26 cellular contexts compared by ENCODE assay signal in genomic region chr18:56711706-56712445, GRCh38.
DNase-seq lines count a peak whose midpoint lies in the region; ATAC-seq, FAIRE-seq and TF ChIP-seq lines count a peak whose summit lies in the region.
"Had no signal": no experiment of that assay in that cellular context is flagged by ENCODE, and none has a peak within 500 bp of the region (broad histone marks: within the 10 kb centered on the region; RNA-seq: fewer than 3 reads in every experiment).

No MANE protein-coding gene starts in this region.

- no peaks in the 10 kb centered on the region for H3K9me3 ChIP-seq in K562 (replicated peaks; ENCODE audit: control insufficient read depth, insufficient read depth, low read depth, low read length)
- H3K9me3 ChIP-seq in naive thymus-derived CD4-positive, alpha-beta T cell (ENCODE audit: control insufficient read depth in 2 of 3, low read length in 3 of 3): no peaks in the 10 kb centered on the region
- H3K9me3 ChIP-seq: BLaER1 treated with 17β-estradiol and CSF1 and Interleukin-3, amounts not matched to agents 10 nM and 100 nM; gastroesophageal sphincter; mucosa of descending colon; Peyer's patch; prostate gland; SJCRH30; thyroid gland had no signal

- H3K4me2 ChIP-seq in K562 (ENCODE audit: insufficient read depth, low read length): no peak overlapping the region
- H3K4me2 ChIP-seq: BLaER1 treated with 17β-estradiol and CSF1 and Interleukin-3, amounts not matched to agents 10 nM and 100 nM had no signal

- 16% methylated on average over 2 of the region's 2 CpGs for WGBS in K562 (ENCODE audit: insufficient coverage, low coverage, missing lambda C conversion rate)

- H3K9ac ChIP-seq in K562 (ENCODE audit: insufficient read depth in 1 of 2, low read depth in 2 of 2, low read length in 2 of 2): no peak overlapping the region
- H3K9ac ChIP-seq: BLaER1 treated with 17β-estradiol and CSF1 and Interleukin-3, amounts not matched to agents 10 nM and 100 nM had no signal

- no peak for TF ChIP-seq CTCF in K562 (IDR thresholded peaks at IDR 0.05 in 2 of 3, conservative IDR thresholded peaks at IDR 0.05 in 1 of 3; ENCODE audit: insufficient read depth in 2 of 3, low read depth in 1 of 3, low read length in 3 of 3)

- FAIRE-seq in K562 (lab: Jason Lieb, UNC): no peak

- intact Hi-C loops in K562 (cut with micrococcal nuclease): no loop called here
- intact Hi-C loops in naive thymus-derived CD4-positive, alpha-beta T cell (cut with micrococcal nuclease): loop anchor here in 1 of 2 donors (10.0 kb wide), 1 partner anchor 1477 kb away; no protein-coding TSS in a partner anchor

- TF ChIP-seq EP300 in K562 (IDR thresholded peaks at IDR 0.05; ENCODE audit: low read length): no peak

- no peak for TF ChIP-seq RAD21 in K562 (CRISPR knock-in tag; conservative IDR thresholded peaks at IDR 0.05 in 1 of 2, IDR thresholded peaks at IDR 0.05 in 1 of 2)

- POLR2A ChIA-PET in K562 (lab: Yijun Ruan, JAX): no interaction called here
- POLR2A ChIA-PET in naive thymus-derived CD4-positive, alpha-beta T cell (lab: Charles Lee): no interaction called here

- no peak overlapping the region for H3K4me3 Mint-ChIP-seq in naive thymus-derived CD4-positive, alpha-beta T cell
- H3K4me3 Mint-ChIP-seq: activated T-cell treated with anti-CD3 and anti-CD28 coated beads, Interleukin-2, amount 50 U/mL, for 24 hours; dendritic cell treated with granulocyte-macrophage colony-stimulating factor and Interleukin-4, amounts not matched to agents 40 ng/mL and 50 ng/mL, for 4 days; neural crest cell had no signal

- no peaks in the 10 kb centered on the region for H3K9me1 ChIP-seq in K562 (ENCODE audit: control insufficient read depth, insufficient read depth, low read length)

- H3K36me3 Mint-ChIP-seq in naive thymus-derived CD4-positive, alpha-beta T cell: peaks cover 0 to 11% (median 0%) of the 10 kb centered on the region in 5 donors

- no peaks in the 10 kb centered on the region for H3K9me3 Mint-ChIP-seq in naive thymus-derived CD4-positive, alpha-beta T cell
- H3K9me3 Mint-ChIP-seq: activated T-cell treated with anti-CD3 and anti-CD28 coated beads, Interleukin-2, amount 50 U/mL, for 24 hours; dendritic cell treated with granulocyte-macrophage colony-stimulating factor and Interleukin-4, amounts not matched to agents 40 ng/mL and 50 ng/mL, for 4 days; neural crest cell had no signal

- peaks cover 0 to 23% (median 7%) of the 10 kb centered on the region in 7 donors for H3K4me1 Mint-ChIP-seq in naive thymus-derived CD4-positive, alpha-beta T cell
- H3K4me1 Mint-ChIP-seq: neural crest cell had no signal

- no peak overlapping the region for H2AFZ ChIP-seq in K562 (ENCODE audit: low read depth, low read length)

- no peaks in the 10 kb centered on the region for H3K27me3 ChIP-seq in K562 (ENCODE audit: control insufficient read depth in 2 of 2, insufficient read depth in 2 of 2, low read length in 2 of 2)
- no peaks in the 10 kb centered on the region for H3K27me3 ChIP-seq in naive thymus-derived CD4-positive, alpha-beta T cell (ENCODE audit: control insufficient read depth in 2 of 2, insufficient read depth in 2 of 2, low read length in 2 of 2)
- H3K27me3 ChIP-seq: BLaER1 treated with 17β-estradiol and CSF1 and Interleukin-3, amounts not matched to agents 10 nM and 100 nM; gastroesophageal sphincter; Peyer's patch; SJCRH30; thyroid gland had no signal

- ATAC-seq in K562: no peak
- ATAC-seq in HG02870 (IDR thresholded peaks at IDR 0.05; ENCODE audit: unreplicated experiment): no peak
- no peak for ATAC-seq in naive thymus-derived CD4-positive, alpha-beta T cell
- ATAC-seq: gastroesophageal sphincter, mucosa of descending colon had no signal

- H3K4me1 ChIP-seq in K562 (replicated peaks in 1 of 2; ENCODE audit: control insufficient read depth in 2 of 2, insufficient read depth in 2 of 2, low read length in 2 of 2): peaks cover 0 to 4% of the 10 kb centered on the region in 2 experiments; a peak in 1 of 5 replicates
- no peaks in the 10 kb centered on the region for H3K4me1 ChIP-seq in naive thymus-derived CD4-positive, alpha-beta T cell (ENCODE audit: control insufficient read depth in 2 of 2, insufficient read depth in 2 of 2, low read length in 2 of 2)
- H3K4me1 ChIP-seq: BLaER1 treated with 17β-estradiol and CSF1 and Interleukin-3, amounts not matched to agents 10 nM and 100 nM; gastroesophageal sphincter; Peyer's patch; prostate gland; SJCRH30 had no signal

- no peaks in the 10 kb centered on the region for H4K20me1 ChIP-seq in K562 (replicated peaks; ENCODE audit: control insufficient read depth, insufficient read depth, low read length)
- H4K20me1 ChIP-seq: BLaER1 treated with 17β-estradiol and CSF1 and Interleukin-3, amounts not matched to agents 10 nM and 100 nM had no signal

- H3K27ac ChIP-seq in K562 (ENCODE audit: extremely low read depth, low read depth, low read length): no peak overlapping the region
- H3K27ac ChIP-seq in naive thymus-derived CD4-positive, alpha-beta T cell (ENCODE audit: low read depth, low read length): no peak overlapping the region
- H3K27ac ChIP-seq: BLaER1 treated with 17β-estradiol and CSF1 and Interleukin-3, amounts not matched to agents 10 nM and 100 nM; gastroesophageal sphincter; Peyer's patch; prostate gland; SJCRH30; skin epidermis; thyroid gland had no signal

- no peaks in the 10 kb centered on the region for H3K36me3 ChIP-seq in K562 (ENCODE audit: control insufficient read depth, insufficient read depth, low read length)
- H3K36me3 ChIP-seq in naive thymus-derived CD4-positive, alpha-beta T cell (ENCODE audit: control insufficient read depth in 2 of 3, insufficient read depth in 3 of 3, low read length in 3 of 3): no peaks in the 10 kb centered on the region
- H3K36me3 ChIP-seq: BLaER1 treated with 17β-estradiol and CSF1 and Interleukin-3, amounts not matched to agents 10 nM and 100 nM; gastroesophageal sphincter; Peyer's patch; prostate gland; SJCRH30; thyroid gland had no signal

- no peak for TF ChIP-seq POLR2A in K562 (conservative IDR thresholded peaks at IDR 0.05)

- BruUV-seq in K562 (replicated peaks; lab: Mats Ljungman, UMichigan): no TSS peak

- CTCF ChIA-PET in K562 (lab: Yijun Ruan, JAX; ENCODE audit: low intra/inter-chr PET ratio): no interaction called here
- CTCF ChIA-PET in naive thymus-derived CD4-positive, alpha-beta T cell (lab: Charles Lee): interaction anchor here (0.7 kb wide), 1 partner anchor 1934 kb away, joined by 3 read pairs; no protein-coding TSS in a partner anchor

- in situ Hi-C loops in G401 (cut with HindIII; ENCODE audit: low sequenced_read_pairs) (no loop called here), K562 (cut with MboI) (no loop called here)

- no peak overlapping the region for H3K27ac Mint-ChIP-seq in naive thymus-derived CD4-positive, alpha-beta T cell
- H3K27ac Mint-ChIP-seq: activated T-cell treated with anti-CD3 and anti-CD28 coated beads, Interleukin-2, amount 50 U/mL, for 24 hours; dendritic cell treated with granulocyte-macrophage colony-stimulating factor and Interleukin-4, amounts not matched to agents 40 ng/mL and 50 ng/mL, for 4 days had no signal

- no peaks in the 10 kb centered on the region for H3K27me3 Mint-ChIP-seq in naive thymus-derived CD4-positive, alpha-beta T cell
- H3K27me3 Mint-ChIP-seq: activated T-cell treated with anti-CD3 and anti-CD28 coated beads, Interleukin-2, amount 50 U/mL, for 24 hours; dendritic cell treated with granulocyte-macrophage colony-stimulating factor and Interleukin-4, amounts not matched to agents 40 ng/mL and 50 ng/mL, for 4 days had no signal

- H3K4me3 ChIP-seq in K562 (no peak overlapping the region), skeletal muscle cell (ENCODE audit: low read depth, low read length) (no peak overlapping the region)
- no peak overlapping the region for H3K4me3 ChIP-seq in naive thymus-derived CD4-positive, alpha-beta T cell (ENCODE audit: low read length)
- H3K4me3 ChIP-seq: BLaER1 treated with 17β-estradiol and CSF1 and Interleukin-3, amounts not matched to agents 10 nM and 100 nM; gastroesophageal sphincter; mucosa of descending colon; Peyer's patch; prostate gland; SJCRH30; skin epidermis; thyroid gland had no signal

- no peaks in the 10 kb centered on the region for H3K79me2 ChIP-seq in K562 (ENCODE audit: control insufficient read depth, insufficient read depth, low read length)

- DNase-seq in G401 (ENCODE audit: low spot score): peak; percentile 9
- DNase-seq in NCI-H1417 (lab: John Stamatoyannopoulos, UW): peak; percentile 36 to 85 (median 50)
- no peak for DNase-seq in K562 (ENCODE audit: extremely low read depth in 1 of 4, low spot score in 3 of 4)
- peak; percentile 30 for DNase-seq in skeletal muscle cell (ENCODE audit: low read depth)
- no peak for DNase-seq in nucleus accumbens (lab: John Stamatoyannopoulos, UW)
- no peak for DNase-seq in naive thymus-derived CD4-positive, alpha-beta T cell
- DNase-seq: activated CD4-positive, alpha-beta T cell treated with anti-CD3 and anti-CD28 coated beads for 1 hour; activated naive CD4-positive, alpha-beta T cell; activated T-cell treated with anti-CD3 and anti-CD28 coated beads, Interleukin-2, amount 50 U/mL, for 24 hours; anterior cingulate cortex; H7; islet precursor cell; KBM-7; mucosa of descending colon; Peyer's patch; SJCRH30; stimulated activated CD4-positive, alpha-beta T cell treated with anti-CD3 and anti-CD28 coated beads, Interleukin-4, amount 100 ng/mL, for 1 hour; stimulated activated naive CD4-positive, alpha-beta T cell had no signal

TF ChIP-seq in K562, 482 proteins besides CTCF, POLR2A, EP300 and RAD21 (continues in another document):
- TF ChIP-seq PBX2 (CRISPR knock-in tag; IDR thresholded peaks at IDR 0.05; ENCODE audit: low read depth) (no peak), PBX2 (tag; conservative IDR thresholded peaks at IDR 0.05; ENCODE audit: low read depth) (peak; percentile 60; the same call in 1 of the 2 replicates), MEIS2 (IDR thresholded peaks at IDR 0.05; ENCODE audit: partially characterized antibody) (peak; percentile 54)

Comparison
In these comparisons a context has a peak if more than half of its experiments do, and no peak if none do; other contexts are left out.
1. DNase-seq: peak in G401 (single experiment), NCI-H1417 (3 of 3) and skeletal muscle cell (single experiment); none in K562 (0 of 4), nucleus accumbens (0 of 56) and naive thymus-derived CD4-positive, alpha-beta T cell (0 of 9).